Comparison of ENCODE assay signal across 9 cellular contexts in the genomic region with DNA sequence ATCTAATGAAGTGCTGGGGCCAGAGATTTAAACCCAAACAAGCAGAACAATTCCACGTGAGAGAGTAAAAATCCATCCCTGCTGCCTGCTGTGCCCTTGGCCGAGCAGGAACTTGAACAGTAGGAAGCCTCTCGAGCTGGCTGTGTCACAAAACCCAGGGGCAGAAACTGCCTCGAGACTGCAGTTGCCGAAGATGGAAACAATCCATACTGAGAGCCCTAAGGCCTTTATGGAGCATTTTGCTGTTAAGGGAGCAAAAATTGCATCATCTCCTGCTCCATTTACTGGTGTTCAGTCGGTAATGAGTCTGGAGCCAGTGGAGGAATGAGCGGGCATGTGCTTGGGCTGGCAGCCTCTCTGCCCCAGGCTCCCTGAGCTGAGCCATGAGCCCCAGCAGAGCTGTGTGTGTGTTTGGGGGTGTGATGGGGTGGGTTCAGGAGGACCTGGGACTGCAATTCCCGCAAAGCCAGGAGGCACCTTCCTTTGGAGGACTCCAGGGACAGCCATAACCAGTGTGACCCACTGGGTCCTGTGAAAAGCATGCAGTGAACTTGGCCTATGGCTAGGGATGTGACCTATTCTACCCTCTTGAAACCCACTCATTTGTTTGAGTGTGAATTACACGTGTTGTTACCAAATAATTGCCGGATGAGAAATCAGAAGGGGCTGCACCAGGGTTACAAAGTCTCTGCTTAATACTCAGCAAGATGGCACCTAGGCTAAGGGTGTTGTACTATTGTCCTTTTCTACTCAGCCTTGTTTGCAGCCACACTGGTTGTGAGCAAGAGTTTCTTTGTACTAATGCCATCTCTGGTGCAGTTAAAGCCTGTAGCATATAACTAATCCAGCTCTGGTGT. TPM values are rescaled to one million over a fixed set of nuclear protein-coding genes. Genes with fewer than 3 reads are reported as not detected.
DNase-seq lines count a peak whose midpoint lies in the region; ATAC-seq, FAIRE-seq and TF ChIP-seq lines count a peak whose summit lies in the region.
"Had no signal": no experiment of that assay in that cellular context is flagged by ENCODE, and none has a peak within 500 bp of the region (broad histone marks: within the 10 kb centered on the region; RNA-seq: fewer than 3 reads in every experiment).

No MANE protein-coding gene starts in this region.

- peak overlapping the region; percentile 86 to 88 for H4K8ac ChIP-seq in IMR-90 (ENCODE audit: low read depth in 2 of 2, low read length in 2 of 2)

- no peaks in the 10 kb centered on the region for H4K20me1 ChIP-seq in IMR-90 (ENCODE audit: insufficient read depth, low read length)

- peak overlapping the region; percentile 86 for H4K91ac ChIP-seq in IMR-90 (ENCODE audit: insufficient read depth, low read depth, low read length)

- dilution Hi-C loops in IMR-90 (cut with HindIII; ENCODE audit: low sequenced_read_pairs, unreplicated experiment), result no loop called here

- peak overlapping the region; percentile 75 for H2BK20ac ChIP-seq in IMR-90 (ENCODE audit: low read depth, low read length)

- H2BK120ac ChIP-seq in IMR-90 (ENCODE audit: low read depth, low read length), result peak overlapping the region; percentile 86

- peak overlapping the region; percentile 84 for H3K27ac ChIP-seq in CD4-positive, CD25-positive, alpha-beta regulatory T cell (ENCODE audit: insufficient read depth, low read length, poor library complexity, severe bottlenecking)
- H3K27ac ChIP-seq in IMR-90 (ENCODE audit: insufficient read depth, low read length), result peak overlapping the region; percentile 53; the same call in 1 of the 2 replicates
- H3K27ac ChIP-seq in WERI-Rb-1, result peak overlapping the region; percentile 18; the same call in 1 of the 2 replicates
- no peak overlapping the region for H3K27ac ChIP-seq in esophagus squamous epithelium

- H3K14ac ChIP-seq in IMR-90 (replicated peaks; ENCODE audit: low read depth, low read length), result peak overlapping the region; percentile 76

- POLR2A ChIA-PET in IMR-90 (lab: Charles Lee; ENCODE audit: unreplicated experiment), result no interaction called here

- no peaks in the 10 kb centered on the region for H3K9me3 Mint-ChIP-seq in CD4-positive, CD25-positive, alpha-beta regulatory T cell

- H3K9me1 ChIP-seq in IMR-90 (ENCODE audit: insufficient read depth, low read length), result peaks cover 9% of the 10 kb centered on the region; the same call in 1 of the 2 replicates

- H3K27me3 Mint-ChIP-seq in CD4-positive, CD25-positive, alpha-beta regulatory T cell, result no peaks in the 10 kb centered on the region

- peak overlapping the region; percentile 74 for H3K4ac ChIP-seq in IMR-90 (ENCODE audit: low read depth, low read length)

- peak overlapping the region; percentile 83 for H2AFZ ChIP-seq in IMR-90 (replicated peaks; ENCODE audit: low read length, poor library complexity)

- peak overlapping the region; percentile 59 for H3K18ac ChIP-seq in IMR-90 (ENCODE audit: low read depth, low read length)

- no peaks in the 10 kb centered on the region for H3K79me1 ChIP-seq in IMR-90 (ENCODE audit: low read depth in 1 of 2, low read length in 2 of 2)

- CTCF ChIA-PET in IMR-90 (lab: Yijun Ruan, JAX), result interaction anchor here (0.6 to 1.4 kb wide), 2 partner anchors 256 to 261 kb away, joined by 3 to 7 read pairs; no protein-coding TSS in a partner anchor

- H3K56ac ChIP-seq in IMR-90 (ENCODE audit: extremely low read depth, insufficient read depth, low read length), result no peak overlapping the region

- no peak overlapping the region for H3K9ac ChIP-seq in IMR-90 (ENCODE audit: low read depth, low read length)

- peak overlapping the region; percentile 26; the same call in 1 of the 2 replicates for H3K23ac ChIP-seq in IMR-90 (ENCODE audit: low read depth, low read length)

- TF ChIP-seq CTCF in IMR-90 (conservative IDR thresholded peaks at IDR 0.05; ENCODE audit: low read depth, low read length) (no peak), WERI-Rb-1 (IDR thresholded peaks at IDR 0.05; ENCODE audit: low read depth, low read length) (no peak), GM10266 (IDR thresholded peaks at IDR 0.05; ENCODE audit: control insufficient read depth, insufficient read depth, low read depth, missing control alignments) (no peak), esophagus squamous epithelium (IDR thresholded peaks at IDR 0.05) (no peak)

- H3K36me3 Mint-ChIP-seq in CD4-positive, CD25-positive, alpha-beta regulatory T cell, result no peaks in the 10 kb centered on the region

- peak overlapping the region; percentile 81; the same call in 1 of the 2 replicates for H2AK5ac ChIP-seq in IMR-90 (ENCODE audit: low read depth, low read length)

- WGBS in IMR-90 (ENCODE audit: extremely low coverage in 2 of 2, insufficient read length in 1 of 2), 2 experiments, result 20% methylated on average over 2 of the region's 10 CpGs; no CpG with 5 or more reads in 1 of the 2 experiments
- 61 to 70% methylated on average over 6 to 8 of the region's 10 CpGs for WGBS in esophagus squamous epithelium, 2 donors

- in situ Hi-C loops in IMR-90 (cut with MboI; ENCODE audit: low sequenced_read_pairs), result no loop called here

- H3K4me2 ChIP-seq in IMR-90 (ENCODE audit: low read depth, low read length), result no peak overlapping the region

- peak; percentile 23 to 30 for ATAC-seq in CD4-positive, CD25-positive, alpha-beta regulatory T cell (ENCODE audit: low read depth in 2 of 2)
- ATAC-seq in IMR-90 (ENCODE audit: low read depth), result peak; percentile 59
- ATAC-seq in HG02798 (IDR thresholded peaks at IDR 0.05; ENCODE audit: poor library complexity, unreplicated experiment), result no peak

- no peak for TF ChIP-seq RAD21 in IMR-90 (IDR thresholded peaks at IDR 0.05; ENCODE audit: low read length)

- H3K4me1 Mint-ChIP-seq in CD4-positive, CD25-positive, alpha-beta regulatory T cell, result peaks cover 20 to 84% (median 41%) of the 10 kb centered on the region in 4 donors

- H2BK5ac ChIP-seq in IMR-90 (ENCODE audit: low read depth, low read length, poor library complexity, severe bottlenecking), result peak overlapping the region; percentile 3

- TF ChIP-seq POLR2A in IMR-90 (IDR thresholded peaks at IDR 0.05; ENCODE audit: low read depth, low read length), result no peak
- TF ChIP-seq POLR2A in esophagus squamous epithelium (IDR thresholded peaks at IDR 0.05), result no peak

- intact Hi-C loops in IMR-90 (cut with micrococcal nuclease) (no loop called here), esophagus squamous epithelium (cut with DNase I) (no loop called here)

- peak overlapping the region; percentile 97 to 99 (median 98) for H3K27ac Mint-ChIP-seq in CD4-positive, CD25-positive, alpha-beta regulatory T cell

- H2AK9ac ChIP-seq in IMR-90 (replicated peaks; ENCODE audit: low read depth, low read length, poor library complexity), result peak overlapping the region; percentile 76

- BruUV-seq in IMR-90 (replicated peaks; lab: Mats Ljungman, UMichigan), result no TSS peak

- peaks cover 41% of the 10 kb centered on the region for H3K4me1 ChIP-seq in CD4-positive, CD25-positive, alpha-beta regulatory T cell (ENCODE audit: control insufficient read depth, insufficient read depth, low read length, poor library complexity, severe bottlenecking)
- H3K4me1 ChIP-seq in IMR-90 (ENCODE audit: control insufficient read depth, insufficient read depth, low read length) (peaks cover 13% of the 10 kb centered on the region), esophagus squamous epithelium (peaks cover 0 to 8% (median 0%) of the 10 kb centered on the region in 3 donors)

- peak overlapping the region; percentile 62 for H4K5ac ChIP-seq in IMR-90 (ENCODE audit: low read depth, low read length)

- DNase-seq in CD4-positive, CD25-positive, alpha-beta regulatory T cell, result no peak
- DNase-seq in IMR-90, result peak; percentile 27
- DNase-seq in WERI-Rb-1, result no peak
- DNase-seq in iPS-NIHi7 (ENCODE audit: extremely low spot score), result peak; percentile 53
- no peak for DNase-seq in GM10266 (ENCODE audit: extremely low spot score)
- DNase-seq in esophagus squamous epithelium (lab: John Stamatoyannopoulos, UW), result no peak
- DNase-seq in frontal cortex (ENCODE audit: low spot score in 2 of 2), result no peak
- DNase-seq: left cardiac atrium had no signal

- no peaks in the 10 kb centered on the region for H3K9me3 ChIP-seq in CD4-positive, CD25-positive, alpha-beta regulatory T cell (ENCODE audit: control insufficient read depth in 2 of 2, low read length in 2 of 2)
- H3K9me3 ChIP-seq in IMR-90 (ENCODE audit: control insufficient read depth, insufficient read depth, low read length), result no peaks in the 10 kb centered on the region
- H3K9me3 ChIP-seq in WERI-Rb-1 (ENCODE audit: severe bottlenecking), result no peaks in the 10 kb centered on the region
- no peaks in the 10 kb centered on the region for H3K9me3 ChIP-seq in esophagus squamous epithelium

- no peaks in the 10 kb centered on the region for H3K27me3 ChIP-seq in CD4-positive, CD25-positive, alpha-beta regulatory T cell (ENCODE audit: control insufficient read depth, insufficient read depth, low read length)
- H3K27me3 ChIP-seq in IMR-90 (ENCODE audit: control insufficient read depth, insufficient read depth, low read length), result no peaks in the 10 kb centered on the region
- no peaks in the 10 kb centered on the region for H3K27me3 ChIP-seq in WERI-Rb-1 (ENCODE audit: insufficient read depth, low read depth, severe bottlenecking)
- H3K27me3 ChIP-seq in esophagus squamous epithelium, result no peaks in the 10 kb centered on the region

- no peak for FAIRE-seq in frontal cortex (lab: Jason Lieb, UNC)

- H2BK15ac ChIP-seq in IMR-90 (ENCODE audit: low read depth, low read length), result peak overlapping the region; percentile 79; the same call in 2 of the 3 replicates

- no peaks in the 10 kb centered on the region for H3K36me3 ChIP-seq in CD4-positive, CD25-positive, alpha-beta regulatory T cell (ENCODE audit: control insufficient read depth, insufficient read depth, low read length)
- H3K36me3 ChIP-seq in IMR-90 (ENCODE audit: control insufficient read depth, insufficient read depth, low read length) (no peaks in the 10 kb centered on the region), WERI-Rb-1 (no peaks in the 10 kb centered on the region), esophagus squamous epithelium (no peaks in the 10 kb centered on the region)

- peak overlapping the region; percentile 2 to 84 (median 70) for H3K4me3 Mint-ChIP-seq in CD4-positive, CD25-positive, alpha-beta regulatory T cell

- peak overlapping the region; percentile 66 for H3K4me3 ChIP-seq in CD4-positive, CD25-positive, alpha-beta regulatory T cell (ENCODE audit: low read depth, low read length)
- no peak overlapping the region for H3K4me3 ChIP-seq in IMR-90 (ENCODE audit: insufficient read depth, low read depth, low read length)
- no peak overlapping the region for H3K4me3 ChIP-seq in WERI-Rb-1 (ENCODE audit: low read depth, low read length)
- no peak overlapping the region for H3K4me3 ChIP-seq in esophagus squamous epithelium

TF ChIP-seq in IMR-90, 13 proteins besides CTCF, POLR2A, EP300 and RAD21 (continues in another document):
- no peak for TF ChIP-seq SMC3 (IDR thresholded peaks at IDR 0.05; ENCODE audit: low read depth, low read length)

RNA-seq across cellular contexts. Expression of a gene that starts 58.4 kb away (rescaled TPM):
- total RNA-seq in CD4-positive, CD25-positive, alpha-beta regulatory T cell, result 38.2 TPM
- 10 to 100 TPM in 1 of 4 donors, 1 to 10 TPM in 3; 5.6 to 13.0 (median 7.2) TPM for polyA plus RNA-seq in CD4-positive, CD25-positive, alpha-beta regulatory T cell
- total RNA-seq in IMR-90 (2012; rRNA removed), result 1.6 and 1.7 TPM in 2 replicates
- polyA plus RNA-seq in IMR-90 (2012; rRNA removed), result 0.96 and 1.3 TPM in 2 replicates
- 0.81 and 0.82 TPM in 2 replicates for polyA plus RNA-seq in IMR-90 (2012; cell fraction: cytosol; rRNA removed)
- 3.9 and 4.1 TPM in 2 replicates for polyA plus RNA-seq in IMR-90 (2012; cell fraction: nucleus; rRNA removed; ENCODE audit: low replicate concordance)
- 1 to 10 TPM in 3 of 4 donors, under 1 TPM in 1; 0.32 to 2.5 (median 1.9) TPM for total RNA-seq in esophagus squamous epithelium
- 11.4 TPM for total RNA-seq in frontal cortex

Comparison
In these comparisons a context has a peak if more than half of its experiments do, and no peak if none do; other contexts are left out.
1. DNase-seq: peak in IMR-90 (single experiment) and iPS-NIHi7 (single experiment); none in CD4-positive, CD25-positive, alpha-beta regulatory T cell (0 of 3), WERI-Rb-1 (single experiment), GM10266 (single experiment), esophagus squamous epithelium (single experiment) and frontal cortex (0 of 2).
2. H3K27ac ChIP-seq: peak in CD4-positive, CD25-positive, alpha-beta regulatory T cell (single experiment), IMR-90 (single experiment) and WERI-Rb-1 (single experiment); none in esophagus squamous epithelium (0 of 4).